In the genomic region with DNA sequence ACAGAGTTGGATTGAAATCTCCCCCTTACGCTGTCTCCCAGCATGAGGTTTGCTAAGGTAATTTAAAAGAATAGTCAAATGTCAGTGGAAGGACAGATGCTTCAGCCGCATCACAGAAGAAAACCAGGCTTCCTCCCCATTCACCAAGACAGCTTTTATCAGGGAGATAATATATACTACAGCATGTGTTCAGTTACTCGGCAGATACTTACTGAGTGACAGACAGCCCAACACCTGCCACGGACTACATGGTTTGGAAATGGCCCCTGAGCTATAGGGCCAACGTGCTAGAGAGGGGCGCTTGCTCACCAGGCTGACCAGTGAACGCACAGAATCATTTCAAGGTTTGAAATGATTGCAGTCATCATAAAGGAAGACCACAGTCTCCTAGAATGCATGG, we compare ENCODE assay signal across 28 cellular contexts.
"Had no signal": no experiment of that assay in that cellular context is flagged by ENCODE, and none has a peak within 500 bp of the region (broad histone marks: within the 10 kb centered on the region; RNA-seq: fewer than 3 reads in every experiment).

No MANE protein-coding gene starts in this region.

- H3K4me1 ChIP-seq: ascending aorta, breast epithelium, colonic mucosa, esophagus squamous epithelium, gastroesophageal sphincter had no signal

- H3K4me1 Mint-ChIP-seq: activated naive CD4-positive, alpha-beta T cell treated with anti-CD3 and anti-CD28 coated beads, Interleukin-2, amount 10 ng/mL, durations not matched to agents 7 days and 5 days; activated naive CD8-positive, alpha-beta T cell treated with anti-CD3 and anti-CD28 coated beads, Interleukin-2, amount 10 ng/mL, durations not matched to agents 7 days and 5 days had no signal

- H3K27me3 ChIP-seq: ascending aorta, breast epithelium, cardiac muscle cell, colonic mucosa, esophagus squamous epithelium, gastroesophageal sphincter had no signal

- H3K9me3 Mint-ChIP-seq: activated CD8-positive, alpha-beta T cell treated with anti-CD3 and anti-CD28 coated beads for 36 hours; activated naive CD4-positive, alpha-beta T cell treated with anti-CD3 and anti-CD28 coated beads, Interleukin-2, amount 10 ng/mL, durations not matched to agents 7 days and 5 days; activated naive CD8-positive, alpha-beta T cell treated with anti-CD3 and anti-CD28 coated beads, Interleukin-2, amount 10 ng/mL, durations not matched to agents 7 days and 5 days; activated T-cell treated with anti-CD3 and anti-CD28 coated beads, Interleukin-2, amount 50 U/mL, for 24 hours; brain; WTC11 had no signal

- H3K27ac ChIP-seq: ascending aorta, breast epithelium, cardiac muscle cell, colonic mucosa, epithelial cell of prostate, esophagus squamous epithelium, gastroesophageal sphincter had no signal

- H3K36me3 ChIP-seq: ascending aorta, breast epithelium, cardiac muscle cell, colonic mucosa, esophagus squamous epithelium, gastroesophageal sphincter had no signal

- ATAC-seq: activated CD8-positive, alpha-beta T cell treated with anti-CD3 and anti-CD28 coated beads for 36 hours; activated naive CD4-positive, alpha-beta T cell treated with anti-CD3 and anti-CD28 coated beads, Interleukin-2, amount 50 U/mL, for 72 hours; activated T-cell treated with anti-CD3 and anti-CD28 coated beads, Interleukin-2, amount 50 U/mL, for 72 hours; gastroesophageal sphincter had no signal

- H3K27ac Mint-ChIP-seq: activated CD8-positive, alpha-beta T cell treated with anti-CD3 and anti-CD28 coated beads for 36 hours; activated naive CD4-positive, alpha-beta T cell treated with anti-CD3 and anti-CD28 coated beads, Interleukin-2, amount 10 ng/mL, durations not matched to agents 7 days and 5 days; activated naive CD4-positive, alpha-beta T cell treated with anti-CD3 and anti-CD28 coated beads, Interleukin-2, amount 50 U/mL, for 72 hours; activated naive CD8-positive, alpha-beta T cell treated with anti-CD3 and anti-CD28 coated beads, Interleukin-2, amount 10 ng/mL, durations not matched to agents 7 days and 5 days; activated T-cell treated with anti-CD3 and anti-CD28 coated beads, Interleukin-2, amount 50 U/mL, for 24 hours; activated T-cell treated with anti-CD3 and anti-CD28 coated beads, Interleukin-2, amount 50 U/mL, for 72 hours; brain; WTC11 had no signal

- H3K27me3 Mint-ChIP-seq: activated naive CD4-positive, alpha-beta T cell treated with anti-CD3 and anti-CD28 coated beads, Interleukin-2, amount 10 ng/mL, durations not matched to agents 7 days and 5 days; activated naive CD8-positive, alpha-beta T cell treated with anti-CD3 and anti-CD28 coated beads, Interleukin-2, amount 10 ng/mL, durations not matched to agents 7 days and 5 days; activated T-cell treated with anti-CD3 and anti-CD28 coated beads, Interleukin-2, amount 50 U/mL, for 24 hours; brain had no signal

- H3K4me3 Mint-ChIP-seq: activated CD8-positive, alpha-beta T cell treated with anti-CD3 and anti-CD28 coated beads for 36 hours; activated naive CD4-positive, alpha-beta T cell treated with anti-CD3 and anti-CD28 coated beads, Interleukin-2, amount 10 ng/mL, durations not matched to agents 7 days and 5 days; activated naive CD8-positive, alpha-beta T cell treated with anti-CD3 and anti-CD28 coated beads, Interleukin-2, amount 10 ng/mL, durations not matched to agents 7 days and 5 days; activated T-cell treated with anti-CD3 and anti-CD28 coated beads, Interleukin-2, amount 50 U/mL, for 24 hours; activated T-cell treated with anti-CD3 and anti-CD28 coated beads, Interleukin-2, amount 50 U/mL, for 72 hours; brain; WTC11 had no signal

- DNase-seq: activated CD4-positive, alpha-beta T cell treated with anti-CD3 and anti-CD28 coated beads for 48 hours; activated CD4-positive, alpha-beta T cell treated with anti-CD3 and anti-CD28 coated beads, Interleukin-2, amount 50 U/mL, for 1 hour; activated CD4-positive, alpha-beta T cell treated with anti-CD3 and anti-CD28 coated beads, Interleukin-2, amount 50 U/mL, for 48 hours; activated CD8-positive, alpha-beta memory T cell treated with anti-CD3 and anti-CD28 coated beads for 24 hours; activated CD8-positive, alpha-beta memory T cell treated with anti-CD3 and anti-CD28 coated beads, Interleukin-2, amount 50 U/mL, for 4 hours; activated CD8-positive, alpha-beta T cell treated with anti-CD3 and anti-CD28 coated beads for 36 hours; activated gamma-delta T cell; activated naive CD4-positive, alpha-beta T cell; activated naive CD4-positive, alpha-beta T cell treated with anti-CD3 and anti-CD28 coated beads, Interleukin-2, amount 10 ng/mL, durations not matched to agents 7 days and 5 days; activated naive CD8-positive, alpha-beta T cell treated with anti-CD3 and anti-CD28 coated beads, Interleukin-2, amount 10 ng/mL, durations not matched to agents 7 days and 5 days; activated T-cell treated with anti-CD3 and anti-CD28 coated beads for 4 hours; activated T-cell treated with anti-CD3 and anti-CD28 coated beads, Interleukin-2, amount 50 U/mL, for 24 hours; activated T-cell treated with anti-CD3 and anti-CD28 coated beads, Interleukin-2, amount 50 U/mL, for 72 hours; central memory CD4-positive, alpha-beta T cell; cerebellar nuclear complex; colonic mucosa; effector CD8-positive, alpha-beta T cell; esophagus squamous epithelium; foreskin melanocyte; T-helper 2 cell had no signal

- H3K4me3 ChIP-seq: ascending aorta, breast epithelium, cardiac muscle cell, colonic mucosa, esophagus squamous epithelium, gastroesophageal sphincter had no signal

- H3K9me3 ChIP-seq: ascending aorta, breast epithelium, colonic mucosa, esophagus squamous epithelium, gastroesophageal sphincter had no signal

- H3K36me3 Mint-ChIP-seq: activated naive CD4-positive, alpha-beta T cell treated with anti-CD3 and anti-CD28 coated beads, Interleukin-2, amount 10 ng/mL, durations not matched to agents 7 days and 5 days; activated naive CD4-positive, alpha-beta T cell treated with anti-CD3 and anti-CD28 coated beads, Interleukin-2, amount 50 U/mL, for 72 hours; activated naive CD8-positive, alpha-beta T cell treated with anti-CD3 and anti-CD28 coated beads, Interleukin-2, amount 10 ng/mL, durations not matched to agents 7 days and 5 days; brain; WTC11 had no signal
